Comparison of ENCODE assay signal across 8 cellular contexts in the genomic region with DNA sequence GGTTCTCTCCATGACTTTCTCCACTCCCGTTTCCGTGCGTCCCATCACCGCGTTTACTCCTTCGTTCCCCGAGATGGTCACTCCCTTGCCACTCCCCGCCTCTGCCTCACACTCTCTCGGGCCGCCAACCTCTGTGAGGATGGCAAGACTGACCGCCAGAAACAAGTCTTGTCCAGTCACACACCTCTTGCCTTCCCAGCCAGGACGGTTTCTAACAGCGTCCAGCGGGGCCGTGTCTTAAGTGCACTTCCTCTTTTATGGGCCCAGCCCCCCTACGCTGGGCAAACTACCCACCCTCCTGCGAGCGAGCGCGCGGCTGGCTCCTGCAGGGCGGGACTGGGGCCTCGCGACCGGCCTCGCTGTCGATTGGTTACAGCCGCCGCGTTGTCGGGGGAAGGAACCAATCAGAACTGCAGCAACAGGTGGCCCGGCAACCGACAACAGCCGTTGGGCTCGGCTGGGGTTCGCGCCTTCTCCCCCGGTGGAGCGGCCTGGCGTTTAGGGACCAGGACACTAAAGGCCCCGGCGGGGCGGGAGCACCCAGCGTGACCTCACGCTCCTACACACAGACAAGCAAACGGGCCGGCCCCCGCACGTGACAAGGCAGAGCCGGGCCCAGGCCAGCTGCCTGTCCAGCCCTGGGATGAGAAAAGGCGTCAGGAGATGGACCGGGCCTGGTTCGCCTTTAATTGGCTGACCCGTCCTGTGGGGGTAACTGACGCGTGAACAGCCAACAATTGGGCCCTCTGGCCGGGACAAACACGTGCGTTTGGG. TPM values are rescaled to one million over a fixed set of nuclear protein-coding genes. Genes with fewer than 3 reads are reported as not detected.
DNase-seq lines count a peak whose midpoint lies in the region; ATAC-seq and TF ChIP-seq lines count a peak whose summit lies in the region.

No MANE protein-coding gene starts in this region.

- no peaks in the 10 kb centered on the region for H3K27me3 Mint-ChIP-seq in neural crest cell (ENCODE audit: low read depth)
- no peaks in the 10 kb centered on the region for H3K27me3 Mint-ChIP-seq in stimulated activated naive CD8-positive, alpha-beta T cell treated with anti-CD3 and anti-CD28 coated beads, Interleukin-15, amount 100 ng/mL, for 72 hours

- H3K4me1 ChIP-seq in ES-I3 (ENCODE audit: insufficient read depth, low read length) = peaks cover 27% of the 10 kb centered on the region; the same call in 1 of the 2 replicates

- peaks cover 6% of the 10 kb centered on the region for H3K36me3 Mint-ChIP-seq in neural crest cell (ENCODE audit: low read depth)

- peaks cover 43% of the 10 kb centered on the region for H3K4me1 Mint-ChIP-seq in neural crest cell
- peaks cover 57% of the 10 kb centered on the region for H3K4me1 Mint-ChIP-seq in stimulated activated naive CD8-positive, alpha-beta T cell treated with anti-CD3 and anti-CD28 coated beads, Interleukin-15, amount 100 ng/mL, for 72 hours

- peak overlapping the region; percentile 81 for H3K4me3 ChIP-seq in H7 (ENCODE audit: insufficient read depth, low read depth, low read length)
- H3K4me3 ChIP-seq in foreskin fibroblast (ENCODE audit: low read depth in 1 of 2, low read length in 2 of 2) = peak overlapping the region; percentile 78 to 81

- H3K9me3 ChIP-seq in ES-I3 (ENCODE audit: control insufficient read depth, insufficient read depth, low read length) = no peaks in the 10 kb centered on the region

- H3K36me3 ChIP-seq in ES-I3 (ENCODE audit: insufficient read depth, low read length) (0 out of 2 replicates have a peak, but pooled peaks cover 3% of the 10 kb centered on the region), H7 (replicated peaks; ENCODE audit: control insufficient read depth, insufficient read depth, low read length) (peaks cover 19% of the 10 kb centered on the region)

- DNase-seq in H7 (peak; percentile 99), M059J (ENCODE audit: low read depth) (peak; percentile 94), foreskin fibroblast (peak; percentile 81 to 94), neural crest cell (ENCODE audit: low read depth, low spot score) (peak; percentile 83)
- DNase-seq in activated effector memory CD4-positive, alpha-beta T cell treated with anti-CD3 and anti-CD28 coated beads, Interleukin-2, amount 50 U/mL, for 16 hours = peak; percentile 97
- DNase-seq in stimulated activated naive CD8-positive, alpha-beta T cell treated with anti-CD3 and anti-CD28 coated beads, Interleukin-15, amount 100 ng/mL, for 72 hours = peak; percentile 92 to 96

- peak; percentile 88 for ATAC-seq in stimulated activated naive CD8-positive, alpha-beta T cell treated with anti-CD3 and anti-CD28 coated beads, Interleukin-15, amount 100 ng/mL, for 72 hours

- peak overlapping the region; percentile 97 for H3K27ac Mint-ChIP-seq in neural crest cell (ENCODE audit: unreplicated experiment)
- peak overlapping the region; percentile 97 to 98 for H3K27ac Mint-ChIP-seq in stimulated activated naive CD8-positive, alpha-beta T cell treated with anti-CD3 and anti-CD28 coated beads, Interleukin-15, amount 100 ng/mL, for 72 hours

- H3K9ac ChIP-seq in ES-I3 (ENCODE audit: low read depth, low read length) = peak overlapping the region; percentile 74

- TF ChIP-seq POLR2A in Raji (IDR thresholded peaks at IDR 0.05; ENCODE audit: insufficient read depth, low read depth, low read length) = peak; percentile 97

- H3K4me3 Mint-ChIP-seq in neural crest cell = peak overlapping the region; percentile 94
- peak overlapping the region; percentile 95 to 96 for H3K4me3 Mint-ChIP-seq in stimulated activated naive CD8-positive, alpha-beta T cell treated with anti-CD3 and anti-CD28 coated beads, Interleukin-15, amount 100 ng/mL, for 72 hours

- TF ChIP-seq CTCF in foreskin fibroblast (IDR thresholded peaks at IDR 0.05; ENCODE audit: low read depth, low read length) (no peak), neural crest cell (conservative IDR thresholded peaks at IDR 0.05) (no peak)

- H3K27me3 ChIP-seq in H7 (ENCODE audit: control insufficient read depth, insufficient read depth, low read length) = no peaks in the 10 kb centered on the region

- no peaks in the 10 kb centered on the region for H3K9me3 Mint-ChIP-seq in neural crest cell
- no peaks in the 10 kb centered on the region for H3K9me3 Mint-ChIP-seq in stimulated activated naive CD8-positive, alpha-beta T cell treated with anti-CD3 and anti-CD28 coated beads, Interleukin-15, amount 100 ng/mL, for 72 hours

RNA-seq across cellular contexts. Expression of a gene that starts 0.5 kb away (rescaled TPM):
- 32.4 and 43.6 TPM in 2 replicates for total RNA-seq in H7 (2014; rRNA removed; shearing (Covaris generic))
- total RNA-seq in M059J (2014; rRNA removed; shearing (Covaris generic)) = 21.4 and 28.0 TPM in 2 replicates
- 66.4 and 71.4 TPM in 2 replicates for total RNA-seq in neural crest cell

RNA-seq across cellular contexts. Expression of a gene that starts 25.7 kb away (rescaled TPM):
- 0.10 TPM in 1 of 2 replicates, not detected in the other for total RNA-seq in H7 (2014; rRNA removed; shearing (Covaris generic))
- total RNA-seq in M059J (2014; rRNA removed; shearing (Covaris generic)) = 0.10 and 0.15 TPM in 2 replicates
- 4.0 TPM in 2 replicates for total RNA-seq in neural crest cell

RNA-seq across cellular contexts. Expression of a gene that starts 32.4 kb away (rescaled TPM):
- total RNA-seq in H7 (2014; rRNA removed; shearing (Covaris generic)) = not detected in 2 replicates
- not detected in 2 replicates for total RNA-seq in M059J (2014; rRNA removed; shearing (Covaris generic))
- 0.32 and 0.35 TPM in 2 replicates for total RNA-seq in neural crest cell

Comparison
In these comparisons a context has a peak if more than half of its experiments do, and no peak if none do; other contexts are left out.
1. Peak in every context shown above with its lines: DNase-seq, ATAC-seq and H3K4me3 ChIP-seq.